ENCODE assay signal across 17 cellular contexts in the genomic region with DNA sequence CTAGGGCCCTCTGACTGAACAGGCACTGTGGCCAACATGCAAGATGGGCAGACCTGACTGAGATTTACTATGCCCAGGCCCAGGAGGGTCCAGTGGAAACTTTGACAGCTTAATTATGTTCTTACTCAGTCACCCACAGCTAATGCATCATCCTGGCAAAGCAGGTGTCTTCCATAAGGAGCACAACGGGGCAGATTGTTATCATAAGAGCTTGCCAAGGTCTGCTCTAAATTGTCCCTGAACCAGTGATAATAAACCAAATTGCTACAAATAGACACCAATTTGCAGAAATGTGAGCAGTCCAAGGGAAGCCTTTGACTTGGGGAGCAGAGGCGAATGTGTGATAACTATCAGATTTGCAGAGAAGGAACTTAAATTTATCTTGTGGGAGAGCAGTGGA.
A peak's percentile ranks its signal among the peaks of the same experiment; 100 is the strongest.
DNase-seq lines count a peak whose midpoint lies in the region.
"Had no signal": no experiment of that assay in that cellular context is flagged by ENCODE, and none has a peak within 500 bp of the region (broad histone marks: within the 10 kb centered on the region; RNA-seq: fewer than 3 reads in every experiment).

No MANE protein-coding gene starts in this region.

- DNase-seq in NCI-H1694 treated with DMSO at 0.1 percent for 48 hours (lab: John Stamatoyannopoulos, UW) (peak; percentile 14), NCI-H1694 (lab: John Stamatoyannopoulos, UW) (no peak), NCI-H446 treated with DMSO at 0.1 percent for 48 hours (lab: John Stamatoyannopoulos, UW) (peak; percentile 13), cerebellar nuclear complex (lab: John Stamatoyannopoulos, UW) (peak; percentile 25 to 69), pons (ENCODE audit: low spot score) (peak; percentile 11), NCI-H524 (lab: John Stamatoyannopoulos, UW) (no peak), kidney glomerular epithelial cell (lab: John Stamatoyannopoulos, UW) (no peak)
- no peak for DNase-seq in activated T-cell treated with anti-CD3 and anti-CD28 coated beads, Interleukin-2, amount 50 U/mL, for 48 hours
- DNase-seq: 8988T; CD8-positive, alpha-beta memory T cell; EL; Karpas-422; NCI-H2029; NCI-H510A; NCI-H774; OCI-M1; SJCRH30 had no signal

Comparison
In these comparisons a context has a peak if more than half of its experiments do, and no peak if none do; other contexts are left out.
1. DNase-seq: peak in NCI-H1694 treated with DMSO at 0.1 percent for 48 hours (single experiment), NCI-H446 treated with DMSO at 0.1 percent for 48 hours (single experiment), cerebellar nuclear complex (2 of 2) and pons (single experiment); none in NCI-H1694 (single experiment), NCI-H524 (0 of 2), activated T-cell treated with anti-CD3 and anti-CD28 coated beads, Interleukin-2, amount 50 U/mL, for 48 hours (0 of 2) and kidney glomerular epithelial cell (single experiment).